In genomic region chr10:62843591-62843990, GRCh38 we compare ENCODE assay signal across 2 cellular contexts.
TF ChIP-seq lines count a peak whose summit lies in the region.

No MANE protein-coding gene starts in this region.

TF ChIP-seq in GM12891, 5 proteins besides CTCF, POLR2A, EP300 and RAD21:
- no peak for TF ChIP-seq PAX5 (IDR thresholded peaks at IDR 0.05; ENCODE audit: insufficient read depth, low read length, severe bottlenecking)
- no peak for TF ChIP-seq POLR2AphosphoS5 (IDR thresholded peaks at IDR 0.05; ENCODE audit: low read depth, low read length)
- no peak for TF ChIP-seq POU2F2 (IDR thresholded peaks at IDR 0.05; ENCODE audit: low read depth, low read length)
- no peak for TF ChIP-seq TAF1 (IDR thresholded peaks at IDR 0.05; ENCODE audit: low read depth, low read length)
- TF ChIP-seq SPI1 (IDR thresholded peaks at IDR 0.05; ENCODE audit: low read depth, low read length), result no peak
TF ChIP-seq in GM12891: peak in this region for 0.

TF ChIP-seq in H1, 55 proteins besides CTCF, POLR2A, EP300 and RAD21:
- TF ChIP-seq RBBP5 (IDR thresholded peaks at IDR 0.05; ENCODE audit: borderline replicate concordance, low read depth, low read length) (no peak), SRF (IDR thresholded peaks at IDR 0.05; ENCODE audit: low read depth, low read length) (peak; percentile 31; the same call in 1 of the 2 replicates)
